Comparison of ENCODE assay signal across 20 cellular contexts in genomic region chr9:130107955-130108354, GRCh38. TPM values are rescaled to one million over a fixed set of nuclear protein-coding genes. Genes with fewer than 3 reads are reported as not detected.
DNase-seq lines count a peak whose midpoint lies in the region; ATAC-seq and TF ChIP-seq lines count a peak whose summit lies in the region.
"Had no signal": no experiment of that assay in that cellular context is flagged by ENCODE, and none has a peak within 500 bp of the region (broad histone marks: within the 10 kb centered on the region; RNA-seq: fewer than 3 reads in every experiment).

No MANE protein-coding gene starts in this region.

- peaks cover 41% of the 10 kb centered on the region for H3K4me1 Mint-ChIP-seq in activated CD4-positive, alpha-beta memory T cell treated with anti-CD3 and anti-CD28 coated beads for 36 hours (ENCODE audit: low read depth)
- peaks cover 38% of the 10 kb centered on the region for H3K4me1 Mint-ChIP-seq in activated CD4-positive, alpha-beta memory T cell treated with anti-CD3 and anti-CD28 coated beads, Interleukin-2, amount 10 ng/mL, durations not matched to agents 7 days and 5 days
- H3K4me1 Mint-ChIP-seq in activated T-helper 1 cell treated with anti-CD3 and anti-CD28 coated beads, Interleukin-12 subunit alpha, Interleukin-12 subunit beta, Interleukin-2, Interleukin-4 antibody, amounts not matched to agents 30 ng/mL and 10 ng/mL and 1 ng/mL, durations not matched to agents 14 hours and 24 hours and 36 hours (ENCODE audit: low read depth): peaks cover 32% of the 10 kb centered on the region
- peaks cover 16% of the 10 kb centered on the region for H3K4me1 Mint-ChIP-seq in stimulated activated memory B cell treated with anti-CD40 and anti-IgM and Interleukin-4, amounts not matched to agents 10 μg/mL and 1 μg/mL and 100 μg/mL, for 72 hours

- H3K9me3 ChIP-seq in esophagus squamous epithelium: no peaks in the 10 kb centered on the region
- H3K9me3 ChIP-seq: pancreas, SJSA1, upper lobe of left lung had no signal

- peaks cover 5 to 97% (median 6%) of the 10 kb centered on the region in 3 donors for H3K36me3 ChIP-seq in esophagus squamous epithelium

- no peaks in the 10 kb centered on the region for H3K27me3 Mint-ChIP-seq in activated CD4-positive, alpha-beta memory T cell treated with anti-CD3 and anti-CD28 coated beads for 36 hours
- no peaks in the 10 kb centered on the region for H3K27me3 Mint-ChIP-seq in activated CD4-positive, alpha-beta memory T cell treated with anti-CD3 and anti-CD28 coated beads, Interleukin-2, amount 10 ng/mL, durations not matched to agents 7 days and 5 days
- no peaks in the 10 kb centered on the region for H3K27me3 Mint-ChIP-seq in activated T-helper 1 cell treated with anti-CD3 and anti-CD28 coated beads, Interleukin-12 subunit alpha, Interleukin-12 subunit beta, Interleukin-2, Interleukin-4 antibody, amounts not matched to agents 30 ng/mL and 10 ng/mL and 1 ng/mL, durations not matched to agents 14 hours and 24 hours and 36 hours (ENCODE audit: insufficient read depth)
- H3K27me3 Mint-ChIP-seq in stimulated activated memory B cell treated with anti-CD40 and anti-IgM and Interleukin-4, amounts not matched to agents 10 μg/mL and 1 μg/mL and 100 μg/mL, for 72 hours: no peaks in the 10 kb centered on the region
- H3K27me3 Mint-ChIP-seq: B cell; naive thymus-derived CD4-positive, alpha-beta T cell had no signal

- 76 to 88% methylated on average over 2 of the region's 2 CpGs for WGBS in esophagus squamous epithelium, 2 donors

- H3K27me3 ChIP-seq in esophagus squamous epithelium: no peaks in the 10 kb centered on the region
- H3K27me3 ChIP-seq: pancreas, SJSA1, upper lobe of left lung had no signal

- CTCF ChIA-PET in activated CD4-positive, alpha-beta memory T cell treated with anti-CD3 and anti-CD28 coated beads for 36 hours (lab: Charles Lee): interaction anchor here (0.6 to 7.1 kb wide), 30 partner anchors 8 to 981 kb away, joined by 3 to 146 read pairs (median 6); partner anchors contain the start of gene GPR107
- CTCF ChIA-PET in activated CD4-positive, alpha-beta memory T cell treated with anti-CD3 and anti-CD28 coated beads, Interleukin-2, amount 10 ng/mL, durations not matched to agents 7 days and 5 days (lab: Charles Lee): interaction anchor here (0.7 to 7.6 kb wide), 18 partner anchors 8 to 370 kb away, joined by 3 to 75 read pairs (median 4); no protein-coding TSS in a partner anchor

- H3K27ac ChIP-seq in esophagus squamous epithelium: peak overlapping the region in 3 of 4 donors; percentile 55 to 75 (median 73)
- H3K27ac ChIP-seq: pancreas, SJSA1, upper lobe of left lung had no signal

- no peak for ATAC-seq in stimulated activated memory B cell treated with anti-CD40 and anti-IgM and Interleukin-4, amounts not matched to agents 10 μg/mL and 1 μg/mL and 100 μg/mL, for 72 hours
- no peak for ATAC-seq in left lobe of liver

- intact Hi-C loops in activated CD4-positive, alpha-beta memory T cell treated with anti-CD3 and anti-CD28 coated beads for 36 hours (cut with micrococcal nuclease): loop anchor here (1.0 to 10.0 kb wide), 5 partner anchors 21 to 235 kb away; no protein-coding TSS in a partner anchor
- intact Hi-C loops in activated T-helper 1 cell treated with anti-CD3 and anti-CD28 coated beads, Interleukin-12 subunit alpha, Interleukin-12 subunit beta, Interleukin-2, Interleukin-4 antibody, amounts not matched to agents 30 ng/mL and 10 ng/mL and 1 ng/mL, durations not matched to agents 14 hours and 24 hours and 36 hours (cut with micrococcal nuclease): loop anchor here (1.0 to 5.0 kb wide), 4 partner anchors 20 to 574 kb away; no protein-coding TSS in a partner anchor
- intact Hi-C loops in esophagus squamous epithelium (cut with DNase I): loop anchor here (2.0 to 10.0 kb wide), 2 partner anchors 129 to 237 kb away; no protein-coding TSS in a partner anchor

- DNase-seq in activated CD4-positive, alpha-beta memory T cell treated with anti-CD3 and anti-CD28 coated beads for 36 hours: no peak
- no peak for DNase-seq in activated CD4-positive, alpha-beta memory T cell treated with anti-CD3 and anti-CD28 coated beads, Interleukin-2, amount 10 ng/mL, durations not matched to agents 7 days and 5 days
- DNase-seq in activated T-helper 1 cell treated with anti-CD3 and anti-CD28 coated beads, Interleukin-12 subunit alpha, Interleukin-12 subunit beta, Interleukin-2, Interleukin-4 antibody, amounts not matched to agents 30 ng/mL and 10 ng/mL and 1 ng/mL, durations not matched to agents 14 hours and 24 hours and 36 hours (ENCODE audit: low spot score): no peak
- no peak for DNase-seq in esophagus squamous epithelium (lab: John Stamatoyannopoulos, UW)
- DNase-seq in left lobe of liver (ENCODE audit: low spot score): no peak
- no peak for DNase-seq in NCI-H345 treated with DMSO at 0.1 percent for 48 hours (lab: John Stamatoyannopoulos, UW; ENCODE audit: unreplicated experiment)
- DNase-seq in hypothalamus (lab: John Stamatoyannopoulos, UW): no peak
- DNase-seq: amniotic stem cell; central memory CD4-positive, alpha-beta T cell; mammary epithelial cell; NCI-H1105; NCI-H2081 treated with DMSO at 0.1 percent for 48 hours; NCI-H446 treated with DMSO at 0.1 percent for 48 hours; pancreas; upper lobe of left lung had no signal

- no peak for TF ChIP-seq POLR2A in esophagus squamous epithelium (IDR thresholded peaks at IDR 0.05)

- TF ChIP-seq CTCF in esophagus squamous epithelium (IDR thresholded peaks at IDR 0.05): no peak

- H3K36me3 Mint-ChIP-seq in activated CD4-positive, alpha-beta memory T cell treated with anti-CD3 and anti-CD28 coated beads for 36 hours: peaks cover 43% of the 10 kb centered on the region
- peaks cover 46% of the 10 kb centered on the region for H3K36me3 Mint-ChIP-seq in activated CD4-positive, alpha-beta memory T cell treated with anti-CD3 and anti-CD28 coated beads, Interleukin-2, amount 10 ng/mL, durations not matched to agents 7 days and 5 days (ENCODE audit: low read depth)
- peaks cover 46% of the 10 kb centered on the region for H3K36me3 Mint-ChIP-seq in activated T-helper 1 cell treated with anti-CD3 and anti-CD28 coated beads, Interleukin-12 subunit alpha, Interleukin-12 subunit beta, Interleukin-2, Interleukin-4 antibody, amounts not matched to agents 30 ng/mL and 10 ng/mL and 1 ng/mL, durations not matched to agents 14 hours and 24 hours and 36 hours (ENCODE audit: low read depth)
- H3K36me3 Mint-ChIP-seq in stimulated activated memory B cell treated with anti-CD40 and anti-IgM and Interleukin-4, amounts not matched to agents 10 μg/mL and 1 μg/mL and 100 μg/mL, for 72 hours: peaks cover 57% of the 10 kb centered on the region

- H3K4me3 Mint-ChIP-seq in activated CD4-positive, alpha-beta memory T cell treated with anti-CD3 and anti-CD28 coated beads for 36 hours: no peak overlapping the region
- H3K4me3 Mint-ChIP-seq in activated CD4-positive, alpha-beta memory T cell treated with anti-CD3 and anti-CD28 coated beads, Interleukin-2, amount 10 ng/mL, durations not matched to agents 7 days and 5 days: no peak overlapping the region
- H3K4me3 Mint-ChIP-seq in activated T-helper 1 cell treated with anti-CD3 and anti-CD28 coated beads, Interleukin-12 subunit alpha, Interleukin-12 subunit beta, Interleukin-2, Interleukin-4 antibody, amounts not matched to agents 30 ng/mL and 10 ng/mL and 1 ng/mL, durations not matched to agents 14 hours and 24 hours and 36 hours: peak overlapping the region; percentile 28
- H3K4me3 Mint-ChIP-seq in stimulated activated memory B cell treated with anti-CD40 and anti-IgM and Interleukin-4, amounts not matched to agents 10 μg/mL and 1 μg/mL and 100 μg/mL, for 72 hours: no peak overlapping the region
- H3K4me3 Mint-ChIP-seq: B cell; naive thymus-derived CD4-positive, alpha-beta T cell; T-helper 1 cell treated with Interleukin-12 subunit alpha and Interleukin-12 subunit beta and Interleukin-4 antibody, amounts not matched to agents 30 μg/mL and 1 μg/mL, for 36 hours had no signal

- H3K27ac Mint-ChIP-seq in activated CD4-positive, alpha-beta memory T cell treated with anti-CD3 and anti-CD28 coated beads for 36 hours: peak overlapping the region; percentile 82
- no peak overlapping the region for H3K27ac Mint-ChIP-seq in activated CD4-positive, alpha-beta memory T cell treated with anti-CD3 and anti-CD28 coated beads, Interleukin-2, amount 10 ng/mL, durations not matched to agents 7 days and 5 days
- H3K27ac Mint-ChIP-seq in activated T-helper 1 cell treated with anti-CD3 and anti-CD28 coated beads, Interleukin-12 subunit alpha, Interleukin-12 subunit beta, Interleukin-2, Interleukin-4 antibody, amounts not matched to agents 30 ng/mL and 10 ng/mL and 1 ng/mL, durations not matched to agents 14 hours and 24 hours and 36 hours: peak overlapping the region; percentile 71
- H3K27ac Mint-ChIP-seq in stimulated activated memory B cell treated with anti-CD40 and anti-IgM and Interleukin-4, amounts not matched to agents 10 μg/mL and 1 μg/mL and 100 μg/mL, for 72 hours: peak overlapping the region; percentile 73
- H3K27ac Mint-ChIP-seq: B cell had no signal

- H3K4me3 ChIP-seq in esophagus squamous epithelium: no peak overlapping the region
- H3K4me3 ChIP-seq: pancreas, SJSA1, upper lobe of left lung had no signal

- H3K9me3 Mint-ChIP-seq in activated CD4-positive, alpha-beta memory T cell treated with anti-CD3 and anti-CD28 coated beads for 36 hours: no peaks in the 10 kb centered on the region
- no peaks in the 10 kb centered on the region for H3K9me3 Mint-ChIP-seq in activated CD4-positive, alpha-beta memory T cell treated with anti-CD3 and anti-CD28 coated beads, Interleukin-2, amount 10 ng/mL, durations not matched to agents 7 days and 5 days
- H3K9me3 Mint-ChIP-seq in activated T-helper 1 cell treated with anti-CD3 and anti-CD28 coated beads, Interleukin-12 subunit alpha, Interleukin-12 subunit beta, Interleukin-2, Interleukin-4 antibody, amounts not matched to agents 30 ng/mL and 10 ng/mL and 1 ng/mL, durations not matched to agents 14 hours and 24 hours and 36 hours: no peaks in the 10 kb centered on the region
- no peaks in the 10 kb centered on the region for H3K9me3 Mint-ChIP-seq in stimulated activated memory B cell treated with anti-CD40 and anti-IgM and Interleukin-4, amounts not matched to agents 10 μg/mL and 1 μg/mL and 100 μg/mL, for 72 hours
- H3K9me3 Mint-ChIP-seq: naive thymus-derived CD4-positive, alpha-beta T cell; T-helper 1 cell treated with Interleukin-12 subunit alpha and Interleukin-12 subunit beta and Interleukin-4 antibody, amounts not matched to agents 30 μg/mL and 1 μg/mL, for 36 hours had no signal

- H3K4me1 ChIP-seq in esophagus squamous epithelium: peaks cover 0 to 20% (median 0%) of the 10 kb centered on the region in 3 donors
- H3K4me1 ChIP-seq: pancreas, upper lobe of left lung had no signal

- POLR2A ChIA-PET in activated CD4-positive, alpha-beta memory T cell treated with anti-CD3 and anti-CD28 coated beads for 36 hours (lab: Charles Lee): interaction anchor here (0.7 to 1.4 kb wide), 6 partner anchors 20 to 217 kb away, joined by 3 to 6 read pairs (median 4); no protein-coding TSS in a partner anchor
- POLR2A ChIA-PET in activated CD4-positive, alpha-beta memory T cell treated with anti-CD3 and anti-CD28 coated beads, Interleukin-2, amount 10 ng/mL, durations not matched to agents 7 days and 5 days (lab: Charles Lee): interaction anchor here (0.9 to 2.0 kb wide), 5 partner anchors 20 to 221 kb away, joined by 3 to 8 read pairs (median 3); no protein-coding TSS in a partner anchor

RNA-seq across cellular contexts. Expression of gene GPR107, which starts 54.2 kb away (rescaled TPM):
- 10 to 100 TPM; 20.7 to 22.8 TPM for total RNA-seq in activated CD4-positive, alpha-beta memory T cell treated with anti-CD3 and anti-CD28 coated beads for 36 hours
- total RNA-seq in activated CD4-positive, alpha-beta memory T cell treated with anti-CD3 and anti-CD28 coated beads, Interleukin-2, amount 10 ng/mL, durations not matched to agents 7 days and 5 days: 10 to 100 TPM; 25.1 to 26.3 TPM
- total RNA-seq in activated T-helper 1 cell treated with anti-CD3 and anti-CD28 coated beads, Interleukin-12 subunit alpha, Interleukin-12 subunit beta, Interleukin-2, Interleukin-4 antibody, amounts not matched to agents 30 ng/mL and 10 ng/mL and 1 ng/mL, durations not matched to agents 14 hours and 24 hours and 36 hours: 23.1 and 24.9 TPM in 2 replicates
- total RNA-seq in esophagus squamous epithelium (10 to 100 TPM; 18.9 to 27.0 (median 23.2) TPM), left lobe of liver (14.1 TPM)
